1 cellular context compared by ENCODE assay signal in genomic region chr14:104985675-104986486, GRCh38.
TF ChIP-seq lines count a peak whose summit lies in the region.

Gene CLBA1, plus strand, starts transcription at chr14:104985788. Its CDS starts 644 bp downstream, at chr14:104986432.

TF ChIP-seq in HepG2, 621 proteins besides CTCF, POLR2A, EP300 and RAD21 (continued from another document and continues in another):
- TF ChIP-seq FOXO4 (CRISPR knock-in tag; conservative IDR thresholded peaks at IDR 0.05) (no peak), ZBTB46 (CRISPR knock-in tag; IDR thresholded peaks at IDR 0.05; ENCODE audit: borderline replicate concordance) (no peak), ZNF687 (CRISPR knock-in tag; IDR thresholded peaks at IDR 0.05) (peak; percentile 64; the same call in 1 of the 2 replicates), TOE1 (CRISPR knock-in tag; IDR thresholded peaks at IDR 0.05) (no peak), HMGA1 (CRISPR knock-in tag; conservative IDR thresholded peaks at IDR 0.05) (no peak), RFX5 (IDR thresholded peaks at IDR 0.05; ENCODE audit: low read depth, low read length) (no peak), IRF1 (CRISPR knock-in tag; IDR thresholded peaks at IDR 0.05; ENCODE audit: low read depth) (no peak), PHF5A (CRISPR knock-in tag; IDR thresholded peaks at IDR 0.05; ENCODE audit: low read depth, unreplicated experiment) (no peak), TRAFD1 (CRISPR knock-in tag; IDR thresholded peaks at IDR 0.05; ENCODE audit: borderline replicate concordance) (no peak), YEATS2 (CRISPR knock-in tag; IDR thresholded peaks at IDR 0.05; ENCODE audit: borderline replicate concordance) (no peak), NFYC (CRISPR knock-in tag; IDR thresholded peaks at IDR 0.05) (no peak), EED (CRISPR knock-in tag; IDR thresholded peaks at IDR 0.05) (no peak), MAZ (IDR thresholded peaks at IDR 0.05; ENCODE audit: borderline replicate concordance, low read depth, low read length) (no peak), MAZ (CRISPR knock-in tag; IDR thresholded peaks at IDR 0.05; ENCODE audit: low read depth) (peak; percentile 68; the same call in 1 of the 2 replicates), GFI1 (CRISPR knock-in tag; IDR thresholded peaks at IDR 0.05; ENCODE audit: borderline replicate concordance) (no peak), ZNF577 (CRISPR knock-in tag; IDR thresholded peaks at IDR 0.05; ENCODE audit: borderline replicate concordance, low read depth) (no peak), ZNF891 (CRISPR knock-in tag; IDR thresholded peaks at IDR 0.05) (no peak), ZBTB39 (CRISPR knock-in tag; IDR thresholded peaks at IDR 0.05) (no peak; the same call in 1 of the 2 replicates), BCLAF1 (IDR thresholded peaks at IDR 0.05) (no peak), HNF1A (IDR thresholded peaks at IDR 0.05; ENCODE audit: low read depth) (no peak), HNF1A (CRISPR knock-in tag; IDR thresholded peaks at IDR 0.05; ENCODE audit: borderline replicate concordance) (no peak), DZIP1 (CRISPR knock-in tag; IDR thresholded peaks at IDR 0.05) (no peak), SPEN (CRISPR knock-in tag; IDR thresholded peaks at IDR 0.05; ENCODE audit: low read depth) (peak; percentile 63)
